In genomic region chr6:160679402-160679769, GRCh38 we compare ENCODE assay signal across 1 cellular context.
TF ChIP-seq lines count a peak whose summit lies in the region.

No MANE protein-coding gene starts in this region.

TF ChIP-seq in K562, 482 proteins besides CTCF, POLR2A, EP300 and RAD21:
- TF ChIP-seq E2F6 (IDR thresholded peaks at IDR 0.05; ENCODE audit: borderline replicate concordance in 1 of 2, extremely low read depth in 1 of 2, insufficient read depth in 1 of 2, insufficient read length in 1 of 2, low read depth in 1 of 2, low read length in 1 of 2, poor library complexity in 1 of 2, severe bottlenecking in 1 of 2) (no peak), SRSF3 (IDR thresholded peaks at IDR 0.05; ENCODE audit: insufficient read depth, low read length) (no peak), SAFB2 (IDR thresholded peaks at IDR 0.05; ENCODE audit: borderline replicate concordance, low read depth, low read length, severe bottlenecking) (no peak), ZNF668 (CRISPR knock-in tag; IDR thresholded peaks at IDR 0.05) (no peak), CGGBP1 (CRISPR knock-in tag; IDR thresholded peaks at IDR 0.05) (no peak), NR2F6 (CRISPR knock-in tag; IDR thresholded peaks at IDR 0.05) (no peak), HSF4 (CRISPR knock-in tag; IDR thresholded peaks at IDR 0.05; ENCODE audit: borderline replicate concordance) (no peak), RFX7 (CRISPR knock-in tag; IDR thresholded peaks at IDR 0.05) (no peak), ZBTB11 (CRISPR knock-in tag; IDR thresholded peaks at IDR 0.05) (no peak), POLR2AphosphoS2 (IDR thresholded peaks at IDR 0.05; ENCODE audit: low read length) (no peak), SRSF1 (IDR thresholded peaks at IDR 0.05; ENCODE audit: low read depth, low read length) (no peak), SRF (CRISPR knock-in tag; IDR thresholded peaks at IDR 0.05) (no peak), CBFA2T2 (conservative IDR thresholded peaks at IDR 0.05) (no peak), NRF1 (conservative IDR thresholded peaks at IDR 0.05 in 1 of 2, IDR thresholded peaks at IDR 0.05 in 1 of 2) (no peak), PRMT5 (CRISPR knock-in tag; IDR thresholded peaks at IDR 0.05) (no peak), ZNF398 (CRISPR knock-in tag; IDR thresholded peaks at IDR 0.05) (no peak), ZNF274 (IDR thresholded peaks at IDR 0.05; ENCODE audit: borderline replicate concordance, low read depth, low read length) (no peak), ZKSCAN3 (CRISPR knock-in tag; IDR thresholded peaks at IDR 0.05) (no peak)
